In genomic region chr6:124961784-124962611, GRCh38 we compare ENCODE assay signal across 1 cellular context.
TF ChIP-seq lines count a peak whose summit lies in the region.

Gene RNF217 (plus strand): TSS chr6:124962437. CDS start chr6:124962545, 108 bp downstream.

TF ChIP-seq in K562, 482 proteins besides CTCF, POLR2A, EP300 and RAD21 (continued from another document and continues in another):
- TF ChIP-seq CHD7 (IDR thresholded peaks at IDR 0.05; ENCODE audit: low read depth, low read length) = no peak
- no peak for TF ChIP-seq ASH1L (IDR thresholded peaks at IDR 0.05; ENCODE audit: borderline replicate concordance, low read depth, partially characterized antibody)
- no peak for TF ChIP-seq HCFC1 (IDR thresholded peaks at IDR 0.05; ENCODE audit: low read depth, low read length)
- TF ChIP-seq PYGO2 (tag; IDR thresholded peaks at IDR 0.05) = no peak
- TF ChIP-seq BCOR (IDR thresholded peaks at IDR 0.05) = peak; percentile 46; the same call in 1 of the 2 replicates
- no peak for TF ChIP-seq ZNF224 (CRISPR knock-in tag; IDR thresholded peaks at IDR 0.05)
- no peak for TF ChIP-seq MED1 (CRISPR knock-in tag; IDR thresholded peaks at IDR 0.05; ENCODE audit: borderline replicate concordance)
- TF ChIP-seq SMAD2 (IDR thresholded peaks at IDR 0.05; ENCODE audit: low read depth, low read length) = no peak
- no peak for TF ChIP-seq NR1H2 (CRISPR knock-in tag; IDR thresholded peaks at IDR 0.05)
- peak; percentile 20; the same call in 1 of the 2 replicates for TF ChIP-seq KLF13 (tag; IDR thresholded peaks at IDR 0.05; ENCODE audit: borderline replicate concordance, low read depth)
- TF ChIP-seq NR2C1 (IDR thresholded peaks at IDR 0.05) = no peak
- TF ChIP-seq NR2C1 (tag; IDR thresholded peaks at IDR 0.05) = no peak
- no peak for TF ChIP-seq THRA (IDR thresholded peaks at IDR 0.05)
- TF ChIP-seq MGA (IDR thresholded peaks at IDR 0.05) = no peak
- TF ChIP-seq GABPB1 (CRISPR knock-in tag; IDR thresholded peaks at IDR 0.05) = 0 out of 2 replicates have a peak, but pooled peaks have one; percentile 49
- TF ChIP-seq HLTF (IDR thresholded peaks at IDR 0.05) = no peak; the same call in 1 of the 2 replicates
- TF ChIP-seq IRF2 (CRISPR knock-in tag; IDR thresholded peaks at IDR 0.05) = no peak
- no peak for TF ChIP-seq ZNF431 (CRISPR knock-in tag; IDR thresholded peaks at IDR 0.05)
- TF ChIP-seq FOXK1 (CRISPR knock-in tag; IDR thresholded peaks at IDR 0.05; ENCODE audit: borderline replicate concordance) = no peak
- TF ChIP-seq PCBP2 (IDR thresholded peaks at IDR 0.05; ENCODE audit: low read depth, low read length, poor library complexity, severe bottlenecking) = no peak
- no peak for TF ChIP-seq ZNF449 (CRISPR knock-in tag; IDR thresholded peaks at IDR 0.05)
- no peak for TF ChIP-seq ZNF23 (CRISPR knock-in tag; IDR thresholded peaks at IDR 0.05)
- TF ChIP-seq TBP (optimal IDR thresholded peaks at IDR 0.05; ENCODE audit: low read depth, low read length) = peak; percentile 33
- no peak for TF ChIP-seq REST (CRISPR knock-in tag; IDR thresholded peaks at IDR 0.05; ENCODE audit: low read depth)
